In genomic region chr2:35415282-35415681, GRCh38 we compare ENCODE assay signal across 20 cellular contexts.
DNase-seq lines count a peak whose midpoint lies in the region; FAIRE-seq and TF ChIP-seq lines count a peak whose summit lies in the region.
"Had no signal": no experiment of that assay in that cellular context is flagged by ENCODE, and none has a peak within 500 bp of the region (broad histone marks: within the 10 kb centered on the region; RNA-seq: fewer than 3 reads in every experiment).

No MANE protein-coding gene starts in this region.

- H3K36me3 Mint-ChIP-seq in H9 (ENCODE audit: insufficient read depth in 1 of 3, low read depth in 3 of 3), result peaks cover 0 to 9% (median 0%) of the 10 kb centered on the region in 3 experiments; a peak in 2 of 7 replicates
- H3K36me3 Mint-ChIP-seq: memory B cell; natural killer cell treated with Interleukin-12 subunit alpha and Interleukin-12 subunit beta and Interleukin-15 and Interleukin-18, amount 100 ng/mL, for 72 hours had no signal

- H3K27ac ChIP-seq in AG04450 (ENCODE audit: low read depth, low read length) (no peak overlapping the region), H9 (ENCODE audit: insufficient read length, low read depth, low read length) (no peak overlapping the region), brain microvascular endothelial cell (no peak overlapping the region), keratinocyte (ENCODE audit: control insufficient read depth, insufficient read depth, low read length) (no peak overlapping the region), caudate nucleus (ENCODE audit: low read depth, low read length) (no peak overlapping the region), tibial nerve (no peak overlapping the region)
- H3K27ac ChIP-seq: Peyer's patch had no signal

- no peak overlapping the region for H3K23ac ChIP-seq in H9 (ENCODE audit: insufficient read length, low read depth, low read length)

- H4K8ac ChIP-seq in H9 (replicated peaks; ENCODE audit: insufficient read length, low read depth, low read length), result no peak overlapping the region

- H3K4me3 ChIP-seq in AG04450 (ENCODE audit: low read depth, low read length) (no peak overlapping the region), brain microvascular endothelial cell (ENCODE audit: low read depth, low read length) (no peak overlapping the region), keratinocyte (ENCODE audit: control insufficient read depth in 2 of 3, extremely low read depth in 1 of 3, insufficient read depth in 2 of 3, low read depth in 1 of 3, low read length in 3 of 3) (no peak overlapping the region), tibial nerve (no peak overlapping the region)
- H3K4me3 ChIP-seq: HAP-1, Peyer's patch had no signal

- TF ChIP-seq EP300 in tibial nerve (IDR thresholded peaks at IDR 0.05), result no peak

- no peaks in the 10 kb centered on the region for H3K23me2 ChIP-seq in H9 (ENCODE audit: insufficient read length, low read depth, low read length, poor library complexity, severe bottlenecking)

- TF ChIP-seq CTCF in AG04450 (IDR thresholded peaks at IDR 0.05; ENCODE audit: low read depth, low read length) (0 out of 2 replicates have a peak, but pooled peaks have one; percentile 17), H9 (conservative IDR thresholded peaks at IDR 0.05) (peak; percentile 65), brain microvascular endothelial cell (IDR thresholded peaks at IDR 0.05; ENCODE audit: low read depth, low read length, missing control alignments) (peak; percentile 42), keratinocyte (optimal IDR thresholded peaks at IDR 0.05 in 1 of 3, IDR thresholded peaks at IDR 0.05 in 1 of 3, conservative IDR thresholded peaks at IDR 0.05 in 1 of 3; ENCODE audit: extremely low read depth in 1 of 3, insufficient read depth in 2 of 3, low read length in 3 of 3) (peak in 2 of 3 experiments; percentile 14 to 32), tibial nerve (IDR thresholded peaks at IDR 0.05) (no peak)

- H3K36me3 ChIP-seq in brain microvascular endothelial cell (replicated peaks), result no peaks in the 10 kb centered on the region
- H3K36me3 ChIP-seq in keratinocyte (ENCODE audit: control insufficient read depth in 2 of 2, extremely low read depth in 1 of 2, insufficient read depth in 2 of 2, low read length in 2 of 2), result no peaks in the 10 kb centered on the region
- no peaks in the 10 kb centered on the region for H3K36me3 ChIP-seq in tibial nerve
- H3K36me3 ChIP-seq: HAP-1, Peyer's patch had no signal

- no peak overlapping the region for H3T11ph ChIP-seq in H9 (ENCODE audit: low read length)

- H3K9ac ChIP-seq in H9 (ENCODE audit: extremely low read depth, insufficient read length, low read length), result no peak overlapping the region
- H3K9ac ChIP-seq in keratinocyte (ENCODE audit: control insufficient read depth, extremely low read depth, insufficient read depth, low read length), result no peak overlapping the region

- in situ Hi-C loops in brain microvascular endothelial cell (cut with HindIII; ENCODE audit: low pct_ligation_motif_present, low sequenced_read_pairs), result no loop called here

- no peak overlapping the region for H2AK5ac ChIP-seq in H9 (ENCODE audit: insufficient read length, low read length)

- CTCF ChIA-PET in AG04450 (lab: Charles Lee), result no interaction called here

- no peak overlapping the region for H2BK20ac ChIP-seq in H9 (ENCODE audit: low read depth, low read length, poor library complexity, severe bottlenecking)

- no peak overlapping the region for H2BK15ac ChIP-seq in H9 (ENCODE audit: low read depth, low read length)

- H3K4me2 ChIP-seq in H9 (ENCODE audit: insufficient read depth, insufficient read length, low read length), result no peak overlapping the region
- H3K4me2 ChIP-seq in keratinocyte (ENCODE audit: control insufficient read depth, extremely low read depth, insufficient read depth, low read depth, low read length), result no peak overlapping the region

- H3K4me3 Mint-ChIP-seq in H9, result no peak overlapping the region
- H3K4me3 Mint-ChIP-seq: activated CD4-positive, alpha-beta memory T cell treated with anti-CD3 and anti-CD28 coated beads, Interleukin-2, amount 10 ng/mL, durations not matched to agents 7 days and 5 days; activated naive CD8-positive, alpha-beta T cell treated with anti-CD3 and anti-CD28 coated beads, Interleukin-2, amount 50 U/mL, for 24 hours; activated T-cell treated with anti-CD3 and anti-CD28 coated beads, Interleukin-2, amount 50 U/mL, for 72 hours; memory B cell; natural killer cell treated with Interleukin-12 subunit alpha and Interleukin-12 subunit beta and Interleukin-15 and Interleukin-18, amount 100 ng/mL, for 72 hours had no signal

- H4K5ac ChIP-seq in H9 (ENCODE audit: insufficient read length, low read depth, low read length), result no peak overlapping the region

- peaks cover 5% of the 10 kb centered on the region in 2 experiments; a peak in 4 of 5 replicates for H3K9me3 Mint-ChIP-seq in H9
- H3K9me3 Mint-ChIP-seq: activated naive CD8-positive, alpha-beta T cell treated with anti-CD3 and anti-CD28 coated beads, Interleukin-2, amount 50 U/mL, for 24 hours had no signal

- POLR2A ChIA-PET in AG04450 (lab: Yijun Ruan, JAX), result no interaction called here

- no peaks in the 10 kb centered on the region for H3K9me3 ChIP-seq in AG04450 (ENCODE audit: control insufficient read depth, insufficient read depth, low read length)
- no peaks in the 10 kb centered on the region for H3K9me3 ChIP-seq in H9 (ENCODE audit: control insufficient read depth, low read depth, low read length)
- H3K9me3 ChIP-seq in keratinocyte (ENCODE audit: control insufficient read depth, low read depth, low read length), result no peaks in the 10 kb centered on the region
- H3K9me3 ChIP-seq in tibial nerve, result no peaks in the 10 kb centered on the region
- H3K9me3 ChIP-seq: HAP-1, Peyer's patch had no signal

- H4K91ac ChIP-seq in H9 (ENCODE audit: insufficient read length, low read depth, low read length), result no peak overlapping the region

- WGBS in H9 (ENCODE audit: extremely low coverage, insufficient read length, low lambda C conversion rate), result no CpG with 5 or more reads among the region's 1 CpG
- 66 to 78% methylated on average over 1 of the region's 1 CpG for WGBS in tibial nerve, 2 donors

- no peak overlapping the region for H2BK120ac ChIP-seq in H9 (ENCODE audit: low read depth, low read length, poor library complexity, severe bottlenecking)

- no peaks in the 10 kb centered on the region for H3K9me1 ChIP-seq in keratinocyte (ENCODE audit: control insufficient read depth, extremely low read depth, insufficient read depth, low read length)

- no peak for FAIRE-seq in keratinocyte (lab: Jason Lieb, UNC)
- FAIRE-seq: endothelial cell of umbilical vein, islet of Langerhans had no signal

- H2BK12ac ChIP-seq in H9 (ENCODE audit: insufficient read length, low read depth, low read length), result no peak overlapping the region

- DNase-seq in AG04450 (ENCODE audit: low read depth, low spot score) (no peak), H9 (no peak), brain microvascular endothelial cell (no peak), keratinocyte (ENCODE audit: low read depth, low spot score) (no peak), T1000 (lab: John Stamatoyannopoulos, UW) (no peak), caudate nucleus (lab: John Stamatoyannopoulos, UW) (no peak), tibial nerve (ENCODE audit: low spot score in 2 of 2) (no peak)
- no peak for DNase-seq in NK-92 treated with Interleukin-12 subunit alpha and Interleukin-12 subunit beta, amount 100 ng/mL, for 24 hours (lab: John Stamatoyannopoulos, UW)
- DNase-seq: activated CD4-positive, alpha-beta memory T cell treated with anti-CD3 and anti-CD28 coated beads, Interleukin-2, amount 10 ng/mL, durations not matched to agents 7 days and 5 days; activated naive CD8-positive, alpha-beta T cell treated with anti-CD3 and anti-CD28 coated beads, Interleukin-2, amount 50 U/mL, for 24 hours; activated T-cell treated with anti-CD3 and anti-CD28 coated beads, Interleukin-2, amount 50 U/mL, for 72 hours; cerebellar nuclear complex; NCI-H187; NCI-H524; Peyer's patch had no signal

- H3K79me1 ChIP-seq in H9 (ENCODE audit: insufficient read depth, low read depth, low read length, poor library complexity, severe bottlenecking), result no peaks in the 10 kb centered on the region

- H3K4me1 Mint-ChIP-seq in H9, result peaks cover 7% of the 10 kb centered on the region in 2 experiments
- H3K4me1 Mint-ChIP-seq: activated CD4-positive, alpha-beta memory T cell treated with anti-CD3 and anti-CD28 coated beads, Interleukin-2, amount 10 ng/mL, durations not matched to agents 7 days and 5 days; activated naive CD8-positive, alpha-beta T cell treated with anti-CD3 and anti-CD28 coated beads, Interleukin-2, amount 50 U/mL, for 24 hours; memory B cell had no signal

- no peak for TF ChIP-seq POLR2A in tibial nerve (IDR thresholded peaks at IDR 0.05)

- H3K27me3 ChIP-seq in AG04450 (ENCODE audit: control insufficient read depth, insufficient read depth, low read length), result no peaks in the 10 kb centered on the region
- H3K27me3 ChIP-seq in H9 (ENCODE audit: insufficient read depth, low read length), result no peaks in the 10 kb centered on the region
- H3K27me3 ChIP-seq in brain microvascular endothelial cell (replicated peaks), result no peaks in the 10 kb centered on the region
- no peaks in the 10 kb centered on the region for H3K27me3 ChIP-seq in keratinocyte (ENCODE audit: control insufficient read depth, extremely low read depth, insufficient read depth, low read length)
- H3K27me3 ChIP-seq in tibial nerve, result no peaks in the 10 kb centered on the region
- H3K27me3 ChIP-seq: Peyer's patch had no signal

- H3K79me2 ChIP-seq in H9 (ENCODE audit: insufficient read depth, low read length) (no peaks in the 10 kb centered on the region), keratinocyte (ENCODE audit: control insufficient read depth, insufficient read depth, low read length) (no peaks in the 10 kb centered on the region)

- H3K56ac ChIP-seq in H9 (ENCODE audit: insufficient read length, low read depth, low read length), result no peak overlapping the region

- no peak overlapping the region for H2AFZ ChIP-seq in H9 (ENCODE audit: low read length)
- H2AFZ ChIP-seq in keratinocyte (ENCODE audit: control insufficient read depth, low read length), result no peak overlapping the region

- no peaks in the 10 kb centered on the region for H3K27me3 Mint-ChIP-seq in H9 (ENCODE audit: low read depth)
- H3K27me3 Mint-ChIP-seq: activated CD4-positive, alpha-beta memory T cell treated with anti-CD3 and anti-CD28 coated beads, Interleukin-2, amount 10 ng/mL, durations not matched to agents 7 days and 5 days; memory B cell; natural killer cell treated with Interleukin-12 subunit alpha and Interleukin-12 subunit beta and Interleukin-15 and Interleukin-18, amount 100 ng/mL, for 72 hours had no signal

- H3K4ac ChIP-seq in H9 (ENCODE audit: low read depth, low read length), result no peak overlapping the region

- H3K4me1 ChIP-seq in H9 (ENCODE audit: insufficient read depth, low read length) (peaks cover 2% of the 10 kb centered on the region; the same call in 1 of the 2 replicates), keratinocyte (ENCODE audit: control insufficient read depth, extremely low read depth, insufficient read depth, low read length) (no peaks in the 10 kb centered on the region), tibial nerve (peaks cover 0 to 2% (median 0%) of the 10 kb centered on the region in 4 donors)
- H3K4me1 ChIP-seq: HAP-1, Peyer's patch had no signal

- no peak overlapping the region for H2BK5ac ChIP-seq in H9 (ENCODE audit: insufficient read length, low read length)

- no peaks in the 10 kb centered on the region for H4K20me1 ChIP-seq in H9 (ENCODE audit: control insufficient read depth, insufficient read depth, insufficient read length)
- no peaks in the 10 kb centered on the region for H4K20me1 ChIP-seq in keratinocyte (ENCODE audit: control insufficient read depth, extremely low read depth, insufficient read depth, low read length)

- dilution Hi-C loops in keratinocyte (cut with MboI; ENCODE audit: extremely low pct_ligation_motif_present, low sequenced_read_pairs), result no loop called here

- no peak overlapping the region for H3K14ac ChIP-seq in H9 (ENCODE audit: insufficient read depth, low read length)

- no peak overlapping the region for H3K27ac Mint-ChIP-seq in H9
- H3K27ac Mint-ChIP-seq: activated CD4-positive, alpha-beta memory T cell treated with anti-CD3 and anti-CD28 coated beads, Interleukin-2, amount 10 ng/mL, durations not matched to agents 7 days and 5 days; activated naive CD8-positive, alpha-beta T cell treated with anti-CD3 and anti-CD28 coated beads, Interleukin-2, amount 50 U/mL, for 24 hours; activated T-cell treated with anti-CD3 and anti-CD28 coated beads, Interleukin-2, amount 50 U/mL, for 72 hours; memory B cell; natural killer cell treated with Interleukin-12 subunit alpha and Interleukin-12 subunit beta and Interleukin-15 and Interleukin-18, amount 100 ng/mL, for 72 hours had no signal

- H3K18ac ChIP-seq in H9 (ENCODE audit: insufficient read length, low read depth, low read length), result no peak overlapping the region

Comparison
In these comparisons a context has a peak if more than half of its experiments do, and no peak if none do; other contexts are left out.
1. CTCF ChIP-seq: peak in AG04450 (single experiment), H9 (single experiment), brain microvascular endothelial cell (single experiment) and keratinocyte (2 of 3); none in tibial nerve (0 of 5).